8 cellular contexts compared by ENCODE assay signal in the genomic region with DNA sequence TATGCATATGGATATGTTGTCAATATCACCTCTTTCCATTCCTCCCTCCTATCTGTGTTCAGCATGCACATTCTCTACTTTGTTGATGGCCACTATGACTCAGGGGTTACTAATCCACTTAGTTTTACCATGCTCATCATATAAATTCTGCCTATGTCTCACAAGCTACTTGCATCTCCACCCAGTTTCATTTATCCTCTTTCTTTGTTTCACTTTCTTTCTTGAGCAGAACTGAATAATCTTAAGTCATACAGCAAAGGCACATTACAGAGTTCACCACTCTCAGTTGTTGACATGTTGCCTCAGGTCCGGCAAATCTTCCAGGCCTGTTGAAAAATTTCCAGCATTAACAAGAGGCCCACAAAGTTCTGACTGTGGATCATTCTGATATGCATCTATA.
A peak's percentile ranks its signal among the peaks of the same experiment; 100 is the strongest.
DNase-seq lines count a peak whose midpoint lies in the region; ATAC-seq and TF ChIP-seq lines count a peak whose summit lies in the region.

No MANE protein-coding gene starts in this region.

- no peaks in the 10 kb centered on the region for H3K27me3 ChIP-seq in thyroid gland

- DNase-seq in Daoy (ENCODE audit: low read depth) (peak; percentile 82), glomerular visceral epithelial cell (ENCODE audit: extremely low spot score) (peak; percentile 62), thyroid gland (no peak), NCI-H446 treated with DMSO at 0.1 percent for 48 hours (lab: John Stamatoyannopoulos, UW) (no peak), NCI-H1436 (lab: John Stamatoyannopoulos, UW) (no peak)
- peak; percentile 25 for DNase-seq in activated CD4-positive, alpha-beta memory T cell treated with anti-CD3 and anti-CD28 coated beads for 36 hours

- peak overlapping the region; percentile 66 for H3K4me3 Mint-ChIP-seq in activated CD4-positive, alpha-beta memory T cell treated with anti-CD3 and anti-CD28 coated beads for 36 hours

- no peak for TF ChIP-seq CTCF in thyroid gland (IDR thresholded peaks at IDR 0.05)

- H3K27ac ChIP-seq in thyroid gland, result peak overlapping the region; percentile 40 to 77 (median 67)

- intact Hi-C loops in activated CD4-positive, alpha-beta memory T cell treated with anti-CD3 and anti-CD28 coated beads for 36 hours (cut with micrococcal nuclease), result loop anchor here (1.0 to 5.0 kb wide), 8 partner anchors 24 to 645 kb away; a partner anchor contains a TSS
- intact Hi-C loops in thyroid gland (cut with DNase I), result no loop called here

- CTCF ChIA-PET in activated CD4-positive, alpha-beta memory T cell treated with anti-CD3 and anti-CD28 coated beads for 36 hours (lab: Charles Lee), result interaction anchor here (0.7 to 1.3 kb wide), 6 partner anchors 27 to 439 kb away, joined by 3 to 5 read pairs (median 3); no protein-coding TSS in a partner anchor

- WGBS in thyroid gland, 2 donors, result 30 to 41% methylated on average over 1 of the region's 1 CpG

- H3K9me3 Mint-ChIP-seq in activated CD4-positive, alpha-beta memory T cell treated with anti-CD3 and anti-CD28 coated beads for 36 hours, result no peaks in the 10 kb centered on the region

- POLR2A ChIA-PET in activated CD4-positive, alpha-beta memory T cell treated with anti-CD3 and anti-CD28 coated beads for 36 hours (lab: Charles Lee), result interaction anchor here (0.7 to 1.3 kb wide), 2 partner anchors 72 to 677 kb away, joined by 3 to 4 read pairs; a partner anchor contains a TSS

- no peaks in the 10 kb centered on the region for H3K36me3 ChIP-seq in thyroid gland

- H3K36me3 Mint-ChIP-seq in activated CD4-positive, alpha-beta memory T cell treated with anti-CD3 and anti-CD28 coated beads for 36 hours, result no peaks in the 10 kb centered on the region

- ATAC-seq in GM19397 (IDR thresholded peaks at IDR 0.05; ENCODE audit: unreplicated experiment) (peak; percentile 76), HG03432 (IDR thresholded peaks at IDR 0.05; ENCODE audit: unreplicated experiment) (peak; percentile 89)

- peaks cover 3% of the 10 kb centered on the region for H3K27me3 Mint-ChIP-seq in activated CD4-positive, alpha-beta memory T cell treated with anti-CD3 and anti-CD28 coated beads for 36 hours

- no peaks in the 10 kb centered on the region for H3K9me3 ChIP-seq in thyroid gland

- peak overlapping the region; percentile 90 for H3K27ac Mint-ChIP-seq in activated CD4-positive, alpha-beta memory T cell treated with anti-CD3 and anti-CD28 coated beads for 36 hours

- no peak overlapping the region for H3K4me3 ChIP-seq in thyroid gland (replicated peaks in 1 of 3)

- H3K4me1 Mint-ChIP-seq in activated CD4-positive, alpha-beta memory T cell treated with anti-CD3 and anti-CD28 coated beads for 36 hours (ENCODE audit: low read depth), result peaks cover 41% of the 10 kb centered on the region

- H3K4me1 ChIP-seq in thyroid gland, result peaks cover 33 to 41% of the 10 kb centered on the region in 2 donors

- no peak for TF ChIP-seq POLR2A in thyroid gland (IDR thresholded peaks at IDR 0.05)

Comparison
In these comparisons a context has a peak if more than half of its experiments do, and no peak if none do; other contexts are left out.
1. DNase-seq: peak in Daoy (single experiment), activated CD4-positive, alpha-beta memory T cell treated with anti-CD3 and anti-CD28 coated beads for 36 hours (single experiment) and glomerular visceral epithelial cell (single experiment); none in thyroid gland (0 of 2), NCI-H446 treated with DMSO at 0.1 percent for 48 hours (single experiment) and NCI-H1436 (single experiment).